ENCODE assay signal across 8 cellular contexts in the genomic region with DNA sequence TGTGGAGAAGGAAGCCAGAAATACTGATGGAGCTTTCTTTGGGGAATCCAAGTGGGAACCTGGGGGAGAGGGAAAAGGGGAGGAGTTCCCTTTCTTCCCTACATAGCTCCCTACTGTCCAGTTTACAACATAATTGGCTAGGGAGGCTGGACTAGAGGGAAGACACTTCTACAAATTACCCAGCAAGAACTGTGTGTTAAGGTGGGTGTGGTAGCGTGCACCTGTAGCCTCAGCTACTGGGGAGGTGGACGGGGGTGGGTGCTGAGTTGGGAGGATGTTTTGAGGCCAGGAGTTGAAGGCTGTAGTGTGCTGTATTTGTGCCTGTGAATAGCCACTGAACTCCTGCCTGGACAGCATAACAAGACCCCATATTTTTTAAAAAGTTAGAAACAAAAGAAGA.
"Had no signal": no experiment of that assay in that cellular context is flagged by ENCODE, and none has a peak within 500 bp of the region (broad histone marks: within the 10 kb centered on the region; RNA-seq: fewer than 3 reads in every experiment).

No MANE protein-coding gene starts in this region.

- H3K4me3 ChIP-seq: GM23248, HAP-1 had no signal

- ATAC-seq: HCT116, HepG2 had no signal

- H3K36me3 ChIP-seq: HAP-1 had no signal

- H2AFZ ChIP-seq: GM23248 had no signal

- H3K4me1 ChIP-seq: HAP-1 had no signal

- H3K9ac ChIP-seq: GM23248 had no signal

- H3K27ac ChIP-seq: GM23248, HL-60 had no signal

- DNase-seq: GM23248, GOT3, H7, HFFc6 had no signal

- H3K9me3 ChIP-seq: HAP-1 had no signal
